18 cellular contexts compared by ENCODE assay signal in genomic region chr1:230165526-230165925, GRCh38.
DNase-seq lines count a peak whose midpoint lies in the region; ATAC-seq lines count a peak whose summit lies in the region.
"Had no signal": no experiment of that assay in that cellular context is flagged by ENCODE, and none has a peak within 500 bp of the region (broad histone marks: within the 10 kb centered on the region; RNA-seq: fewer than 3 reads in every experiment).

No MANE protein-coding gene starts in this region.

- H3K9me3 Mint-ChIP-seq in naive B cell = no peaks in the 10 kb centered on the region

- peak; percentile 35 for ATAC-seq in Right ventricle myocardium superior (ENCODE audit: poor library complexity)
- no peak for ATAC-seq in naive B cell (ENCODE audit: low read depth in 2 of 2)

- intact Hi-C loops in Right ventricle myocardium superior (cut with DNase I) (loop anchor here (5.0 kb wide), 1 partner anchor 503 kb away; no protein-coding TSS in a partner anchor), cardiac septum (cut with DNase I) (loop anchor here (5.0 to 10.0 kb wide), 2 partner anchors 321 to 503 kb away; no protein-coding TSS in a partner anchor)

- H3K4me1 Mint-ChIP-seq in naive B cell = peaks cover 38 to 43% (median 43%) of the 10 kb centered on the region in 3 donors

- no peak overlapping the region for H3K4me3 Mint-ChIP-seq in naive B cell
- H3K4me3 Mint-ChIP-seq: CD14-positive monocyte had no signal

- H3K36me3 Mint-ChIP-seq in naive B cell = no peaks in the 10 kb centered on the region

- no peaks in the 10 kb centered on the region for H3K9me3 ChIP-seq in KOPT-K1 (ENCODE audit: insufficient read depth, low read length, poor library complexity, severe bottlenecking)
- H3K9me3 ChIP-seq: MG63 had no signal

- DNase-seq in Right ventricle myocardium superior (no peak), cardiac septum (ENCODE audit: low spot score) (no peak), naive B cell (no peak), ureter (ENCODE audit: low spot score) (peak; percentile 29), NCI-H1092 treated with DMSO at 0.1 percent for 48 hours (lab: John Stamatoyannopoulos, UW) (no peak), GF-D8 (lab: John Stamatoyannopoulos, UW) (no peak)
- DNase-seq: DMS153, EL, Karpas-422, MG63, NCI-H1092, NCI-H1694 treated with DMSO at 0.1 percent for 48 hours, NCI-H2107, NCI-H345, NCI-H526 treated with DMSO at 0.1 percent for 48 hours, SIG-M5 had no signal

- peak overlapping the region in 5 of 6 donors; percentile 17 to 88 (median 72) for H3K27ac Mint-ChIP-seq in naive B cell

- peaks cover 14% of the 10 kb centered on the region for H3K36me3 ChIP-seq in KOPT-K1 (ENCODE audit: insufficient read depth, low read length)
- H3K36me3 ChIP-seq: MG63 had no signal

- H3K27ac ChIP-seq in KOPT-K1 (ENCODE audit: low read depth, low read length, poor library complexity, severe bottlenecking) = peak overlapping the region; percentile 69

- H3K27me3 Mint-ChIP-seq in naive B cell = no peaks in the 10 kb centered on the region
